ENCODE assay signal across 2 cellular contexts in the genomic region with DNA sequence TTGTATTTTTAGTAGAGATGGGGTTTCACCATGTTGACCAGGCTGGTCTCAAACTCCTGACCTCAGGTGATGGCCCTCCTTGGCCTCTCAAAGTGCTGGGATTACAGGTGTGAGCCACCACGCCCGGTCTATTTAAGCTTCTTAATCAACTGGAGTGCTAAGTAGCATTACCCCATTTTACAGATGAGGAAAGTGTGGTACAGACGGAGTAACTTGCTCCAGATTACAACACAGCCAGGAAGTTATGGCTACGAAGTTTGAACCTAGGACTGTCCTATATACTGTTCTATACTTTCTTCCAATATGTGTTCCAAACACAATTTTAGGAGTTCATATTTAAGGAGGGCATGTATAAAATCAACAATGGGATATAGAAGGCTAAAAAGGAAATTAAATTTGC.
TF ChIP-seq lines count a peak whose summit lies in the region.

No MANE protein-coding gene starts in this region.

TF ChIP-seq in HepG2, 621 proteins besides CTCF, POLR2A, EP300 and RAD21:
- TF ChIP-seq CBX5 (CRISPR knock-in tag; IDR thresholded peaks at IDR 0.05; ENCODE audit: borderline replicate concordance) (no peak), ZSCAN31 (CRISPR knock-in tag; IDR thresholded peaks at IDR 0.05; ENCODE audit: low read depth) (no peak), ZNF616 (CRISPR knock-in tag; IDR thresholded peaks at IDR 0.05; ENCODE audit: low read depth) (no peak), ZNF788 (CRISPR knock-in tag; IDR thresholded peaks at IDR 0.05; ENCODE audit: borderline replicate concordance) (no peak), ZNF724P (CRISPR knock-in tag; IDR thresholded peaks at IDR 0.05; ENCODE audit: borderline replicate concordance) (no peak), KDM6A (CRISPR knock-in tag; IDR thresholded peaks at IDR 0.05; ENCODE audit: low read depth) (no peak), ZNF256 (CRISPR knock-in tag; conservative IDR thresholded peaks at IDR 0.05) (no peak), ZMYM3 (CRISPR knock-in tag; IDR thresholded peaks at IDR 0.05) (peak; percentile 44; the same call in 1 of the 2 replicates), BHLHE40 (IDR thresholded peaks at IDR 0.05; ENCODE audit: low read length) (no peak), ONECUT2 (CRISPR knock-in tag; IDR thresholded peaks at IDR 0.05) (no peak), MEF2D (CRISPR knock-in tag; IDR thresholded peaks at IDR 0.05) (no peak), KDM1A (CRISPR knock-in tag; IDR thresholded peaks at IDR 0.05) (0 out of 2 replicates have a peak, but pooled peaks have one; percentile 43), ZNF629 (CRISPR knock-in tag; conservative IDR thresholded peaks at IDR 0.05) (peak; percentile 87), SRSF1 (optimal IDR thresholded peaks at IDR 0.05; ENCODE audit: low read depth, low read length) (no peak), ZNF615 (CRISPR knock-in tag; IDR thresholded peaks at IDR 0.05; ENCODE audit: borderline replicate concordance) (no peak), ZFY (CRISPR knock-in tag; IDR thresholded peaks at IDR 0.05) (no peak)
- TF ChIP-seq, protein P1, sequence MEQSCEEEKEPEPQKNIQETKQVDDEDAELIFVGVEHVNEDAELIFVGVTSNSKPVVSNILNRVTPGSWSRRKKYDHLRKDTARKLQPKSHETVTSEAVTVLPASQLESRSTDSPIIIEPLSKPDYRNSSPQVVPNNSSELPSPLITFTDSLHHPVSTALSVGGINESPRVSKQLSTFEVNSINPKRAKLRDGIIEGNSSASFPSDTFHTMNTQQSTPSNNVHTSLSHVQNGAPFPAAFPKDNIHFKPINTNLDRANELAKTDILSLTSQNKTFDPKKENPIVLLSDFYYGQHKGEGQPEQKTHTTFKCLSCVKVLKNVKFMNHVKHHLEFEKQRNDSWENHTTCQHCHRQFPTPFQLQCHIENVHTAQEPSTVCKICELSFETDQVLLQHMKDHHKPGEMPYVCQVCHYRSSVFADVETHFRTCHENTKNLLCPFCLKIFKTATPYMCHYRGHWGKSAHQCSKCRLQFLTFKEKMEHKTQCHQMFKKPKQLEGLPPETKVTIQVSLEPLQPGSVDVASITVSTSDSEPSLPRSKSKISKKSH (CRISPR knock-in tag; IDR thresholded peaks at IDR 0.05; ENCODE audit: borderline replicate concordance): no peak
- TF ChIP-seq, protein P2, sequence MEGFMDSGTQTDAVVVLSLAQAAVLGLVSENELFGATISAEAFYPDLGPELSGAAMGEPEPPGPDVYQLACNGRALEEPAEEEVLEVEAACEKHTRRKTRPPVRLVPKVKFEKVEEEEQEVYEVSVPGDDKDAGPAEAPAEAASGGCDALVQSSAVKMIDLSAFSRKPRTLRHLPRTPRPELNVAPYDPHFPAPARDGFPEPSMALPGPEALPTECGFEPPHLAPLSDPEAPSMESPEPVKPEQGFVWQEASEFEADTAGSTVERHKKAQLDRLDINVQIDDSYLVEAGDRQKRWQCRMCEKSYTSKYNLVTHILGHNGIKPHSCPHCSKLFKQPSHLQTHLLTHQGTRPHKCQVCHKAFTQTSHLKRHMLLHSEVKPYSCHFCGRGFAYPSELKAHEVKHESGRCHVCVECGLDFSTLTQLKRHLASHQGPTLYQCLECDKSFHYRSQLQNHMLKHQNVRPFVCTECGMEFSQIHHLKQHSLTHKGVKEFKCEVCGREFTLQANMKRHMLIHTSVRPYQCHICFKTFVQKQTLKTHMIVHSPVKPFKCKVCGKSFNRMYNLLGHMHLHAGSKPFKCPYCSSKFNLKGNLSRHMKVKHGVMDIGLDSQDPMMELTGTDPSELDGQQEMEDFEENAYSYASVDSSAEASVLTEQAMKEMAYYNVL (CRISPR knock-in tag; IDR thresholded peaks at IDR 0.05; ENCODE audit: borderline replicate concordance): no peak

TF ChIP-seq in IMR-90, 13 proteins besides CTCF, POLR2A, EP300 and RAD21:
- TF ChIP-seq MAFK (IDR thresholded peaks at IDR 0.05; ENCODE audit: low read depth, low read length): no peak
- TF ChIP-seq, protein P3, sequence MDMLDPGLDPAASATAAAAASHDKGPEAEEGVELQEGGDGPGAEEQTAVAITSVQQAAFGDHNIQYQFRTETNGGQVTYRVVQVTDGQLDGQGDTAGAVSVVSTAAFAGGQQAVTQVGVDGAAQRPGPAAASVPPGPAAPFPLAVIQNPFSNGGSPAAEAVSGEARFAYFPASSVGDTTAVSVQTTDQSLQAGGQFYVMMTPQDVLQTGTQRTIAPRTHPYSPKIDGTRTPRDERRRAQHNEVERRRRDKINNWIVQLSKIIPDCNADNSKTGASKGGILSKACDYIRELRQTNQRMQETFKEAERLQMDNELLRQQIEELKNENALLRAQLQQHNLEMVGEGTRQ (IDR thresholded peaks at IDR 0.05; ENCODE audit: low read depth, low read length): no peak
- TF ChIP-seq BHLHE40 (IDR thresholded peaks at IDR 0.05; ENCODE audit: low read depth, low read length): no peak
- no peak for TF ChIP-seq CHD1 (IDR thresholded peaks at IDR 0.05; ENCODE audit: low read depth, low read length)
- no peak for TF ChIP-seq FOS (IDR thresholded peaks at IDR 0.05; ENCODE audit: low read depth, low read length)
- TF ChIP-seq, protein P4, sequence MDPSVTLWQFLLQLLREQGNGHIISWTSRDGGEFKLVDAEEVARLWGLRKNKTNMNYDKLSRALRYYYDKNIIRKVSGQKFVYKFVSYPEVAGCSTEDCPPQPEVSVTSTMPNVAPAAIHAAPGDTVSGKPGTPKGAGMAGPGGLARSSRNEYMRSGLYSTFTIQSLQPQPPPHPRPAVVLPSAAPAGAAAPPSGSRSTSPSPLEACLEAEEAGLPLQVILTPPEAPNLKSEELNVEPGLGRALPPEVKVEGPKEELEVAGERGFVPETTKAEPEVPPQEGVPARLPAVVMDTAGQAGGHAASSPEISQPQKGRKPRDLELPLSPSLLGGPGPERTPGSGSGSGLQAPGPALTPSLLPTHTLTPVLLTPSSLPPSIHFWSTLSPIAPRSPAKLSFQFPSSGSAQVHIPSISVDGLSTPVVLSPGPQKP (IDR thresholded peaks at IDR 0.05; ENCODE audit: borderline replicate concordance, low read depth, low read length): no peak
- TF ChIP-seq MAZ (IDR thresholded peaks at IDR 0.05; ENCODE audit: borderline replicate concordance, low read depth, low read length): no peak
- TF ChIP-seq RCOR1 (IDR thresholded peaks at IDR 0.05; ENCODE audit: insufficient replicate concordance, low read length): no peak
- TF ChIP-seq SMC3 (IDR thresholded peaks at IDR 0.05; ENCODE audit: low read depth, low read length): no peak
